11 cellular contexts compared by ENCODE assay signal in the genomic region with DNA sequence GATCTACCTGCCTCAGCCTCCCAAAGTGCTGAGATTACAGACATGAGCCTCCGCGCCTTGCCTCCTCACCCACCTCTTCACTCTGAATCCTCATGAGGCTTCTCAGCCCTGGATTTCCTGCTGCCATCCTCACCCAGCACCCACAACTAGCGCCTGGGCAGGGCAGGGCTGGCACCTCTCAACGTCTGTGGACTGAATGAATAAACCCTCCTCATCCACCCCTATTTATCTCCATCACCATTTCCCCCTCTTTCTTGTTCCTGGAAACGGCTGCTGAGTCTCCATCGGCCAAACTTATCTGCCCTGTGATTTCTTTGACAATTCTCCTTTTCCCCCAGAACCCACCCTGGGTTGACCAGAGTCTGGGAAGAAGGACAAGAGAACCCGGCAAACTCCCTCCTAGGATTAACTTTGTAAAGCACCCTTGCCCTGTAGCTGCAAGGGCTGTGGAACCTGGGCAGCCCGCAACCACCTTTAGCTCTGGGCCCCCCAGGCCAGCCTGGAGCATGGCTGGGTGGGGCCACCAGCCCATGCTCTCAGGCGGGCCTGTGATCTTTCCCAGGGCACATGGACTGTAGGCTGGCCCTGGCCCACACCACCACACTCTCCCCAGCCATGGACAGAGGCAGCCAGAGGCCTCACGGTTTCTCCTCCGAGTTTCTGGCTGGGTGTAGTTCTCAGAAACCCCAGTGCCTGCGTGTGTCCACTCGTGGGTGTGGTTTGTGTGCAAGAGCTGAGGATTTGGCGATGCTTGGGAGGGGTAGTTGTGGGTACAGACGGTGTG. TPM values are rescaled to one million over a fixed set of nuclear protein-coding genes. Genes with fewer than 3 reads are reported as not detected.
DNase-seq lines count a peak whose midpoint lies in the region; ATAC-seq and FAIRE-seq lines count a peak whose summit lies in the region.
"Had no signal": no experiment of that assay in that cellular context is flagged by ENCODE, and none has a peak within 500 bp of the region (broad histone marks: within the 10 kb centered on the region; RNA-seq: fewer than 3 reads in every experiment).

No MANE protein-coding gene starts in this region.

- H3K4me2 ChIP-seq in BLaER1: peak overlapping the region; percentile 96

- peak overlapping the region; percentile 84 for H3K4me3 ChIP-seq in BLaER1
- no peak overlapping the region for H3K4me3 ChIP-seq in NT2/D1 (ENCODE audit: insufficient read length, low read depth)

- no peak for DNase-seq in NT2/D1 (ENCODE audit: low read depth, low spot score)
- peak; percentile 31 for DNase-seq in activated naive CD4-positive, alpha-beta T cell treated with Interleukin-2 at 50 U/mL for 16 hours
- peak; percentile 14 for DNase-seq in naive B cell
- no peak for DNase-seq in inferior parietal cortex (ENCODE audit: extremely low spot score)
- no peak for DNase-seq in RCC 7860 (ENCODE audit: low spot score)
- no peak for DNase-seq in A172 (ENCODE audit: low spot score)
- DNase-seq: NCI-H1694, posterior cingulate gyrus had no signal

- H4K20me1 ChIP-seq in BLaER1: peaks cover 44% of the 10 kb centered on the region

- H3K36me3 ChIP-seq in BLaER1 (peaks cover 45% of the 10 kb centered on the region), NT2/D1 (ENCODE audit: insufficient read depth, insufficient read length, low read length) (no peaks in the 10 kb centered on the region)

- peak overlapping the region; percentile 97 for H3K27ac ChIP-seq in BLaER1

- H3K9ac ChIP-seq in BLaER1 (peak overlapping the region; percentile 95), NT2/D1 (ENCODE audit: insufficient read length, low read depth) (peak overlapping the region; percentile 33)

- no peaks in the 10 kb centered on the region for H3K27me3 Mint-ChIP-seq in naive B cell

- peak overlapping the region; percentile 74 to 92 (median 84) for H3K4me3 Mint-ChIP-seq in naive B cell

- H3K9me3 Mint-ChIP-seq in naive B cell: no peaks in the 10 kb centered on the region

- H3K27ac Mint-ChIP-seq in naive B cell: peak overlapping the region; percentile 57 to 97 (median 92)

- H3K4me1 ChIP-seq in BLaER1: peaks cover 70% of the 10 kb centered on the region
- peaks cover 13% of the 10 kb centered on the region for H3K4me1 ChIP-seq in NT2/D1 (ENCODE audit: insufficient read depth, insufficient read length)

- H3K9me3 ChIP-seq in BLaER1: no peaks in the 10 kb centered on the region
- H3K9me3 ChIP-seq in NT2/D1 (ENCODE audit: insufficient read depth, low read length): no peaks in the 10 kb centered on the region

- ATAC-seq in naive B cell (ENCODE audit: low read depth in 2 of 2): no peak
- ATAC-seq in HG03521 (IDR thresholded peaks at IDR 0.05; ENCODE audit: unreplicated experiment): no peak

- H3K27me3 ChIP-seq in BLaER1 (no peaks in the 10 kb centered on the region), NT2/D1 (ENCODE audit: insufficient read depth, insufficient read length) (no peaks in the 10 kb centered on the region)

- no peak for FAIRE-seq in RCC 7860 (lab: Jason Lieb, UNC)
- FAIRE-seq: colon had no signal

- peaks cover 48 to 63% (median 58%) of the 10 kb centered on the region in 3 donors for H3K4me1 Mint-ChIP-seq in naive B cell

- no peaks in the 10 kb centered on the region for H3K36me3 Mint-ChIP-seq in naive B cell

RNA-seq across cellular contexts. Expression of gene SPN, which starts 2.4 kb away (rescaled TPM):
- polyA plus RNA-seq in naive B cell (ENCODE audit: low read depth in 6 of 6): 1 to 10 TPM in 5 of 6 donors, not detected in 1; 2.0 to 3.3 (median 2.4) TPM
- 12.6 and 15.7 TPM in 2 replicates for total RNA-seq in A172 (2014; rRNA removed; shearing (Covaris generic))

RNA-seq across cellular contexts. Expression of gene QPRT, which starts 13.5 kb away (rescaled TPM):
- not detected for polyA plus RNA-seq in naive B cell (ENCODE audit: low read depth in 6 of 6)
- total RNA-seq in A172 (2014; rRNA removed; shearing (Covaris generic)): 83.7 and 122 TPM in 2 replicates

Comparison
In these comparisons a context has a peak if more than half of its experiments do, and no peak if none do; other contexts are left out.
1. DNase-seq: peak in activated naive CD4-positive, alpha-beta T cell treated with Interleukin-2 at 50 U/mL for 16 hours (single experiment) and naive B cell (single experiment); none in NT2/D1 (single experiment), inferior parietal cortex (single experiment), RCC 7860 (single experiment) and A172 (single experiment).